Comparison of ENCODE assay signal across 15 cellular contexts in genomic region chr2:202774104-202774503, GRCh38.
"Had no signal": no experiment of that assay in that cellular context is flagged by ENCODE, and none has a peak within 500 bp of the region (broad histone marks: within the 10 kb centered on the region; RNA-seq: fewer than 3 reads in every experiment).

No MANE protein-coding gene starts in this region.

- H3K9me3 Mint-ChIP-seq: activated naive CD8-positive, alpha-beta T cell treated with anti-CD3 and anti-CD28 coated beads, Interleukin-2, amount 10 ng/mL, durations not matched to agents 7 days and 5 days; activated T-helper 17 cell treated with anti-CD3 and anti-CD28 coated beads, Interleukin-2, amount 50 U/mL, for 72 hours; naive thymus-derived CD4-positive, alpha-beta T cell; stimulated activated naive CD8-positive, alpha-beta T cell treated with anti-CD3 and anti-CD28 coated beads, Interleukin-15, Interleukin-2, amounts not matched to agents 100 ng/mL and 50 ng/mL, for 24 hours had no signal

- H3K4me3 ChIP-seq: lower lobe of right lung, right atrium auricular region, tibial artery had no signal

- H3K27ac Mint-ChIP-seq: activated naive CD8-positive, alpha-beta T cell treated with anti-CD3 and anti-CD28 coated beads, Interleukin-2, amount 10 ng/mL, durations not matched to agents 7 days and 5 days; activated T-helper 17 cell treated with anti-CD3 and anti-CD28 coated beads, Interleukin-2, amount 50 U/mL, for 72 hours; progenitor cell of endocrine pancreas; stimulated activated naive CD8-positive, alpha-beta T cell treated with anti-CD3 and anti-CD28 coated beads, Interleukin-15, Interleukin-2, amounts not matched to agents 100 ng/mL and 50 ng/mL, for 24 hours had no signal

- ATAC-seq: activated T-helper 17 cell treated with anti-CD3 and anti-CD28 coated beads, Interleukin-2, amount 50 U/mL, for 72 hours; lower lobe of right lung; naive thymus-derived CD4-positive, alpha-beta T cell had no signal

- H3K4me1 ChIP-seq: lower lobe of right lung, right atrium auricular region, tibial artery had no signal

- DNase-seq: activated naive CD4-positive, alpha-beta T cell treated with Interleukin-2 at 50 U/mL for 16 hours; activated naive CD8-positive, alpha-beta T cell treated with anti-CD3 and anti-CD28 coated beads, Interleukin-2, amount 10 ng/mL, durations not matched to agents 7 days and 5 days; activated T-cell treated with anti-CD3 and anti-CD28 coated beads, Interleukin-2, amount 50 U/mL, for 1 hour; cortex of kidney; foreskin fibroblast; kidney; lower lobe of right lung; naive thymus-derived CD4-positive, alpha-beta T cell; stimulated activated CD4-positive, alpha-beta T cell treated with anti-CD3 and anti-CD28 coated beads, Interleukin-4, amount 100 ng/mL, for 4 hours; substantia nigra; tibial artery had no signal

- H3K27ac ChIP-seq: lower lobe of right lung, right atrium auricular region, tibial artery had no signal

- H3K4me3 Mint-ChIP-seq: activated naive CD8-positive, alpha-beta T cell treated with anti-CD3 and anti-CD28 coated beads, Interleukin-2, amount 10 ng/mL, durations not matched to agents 7 days and 5 days; activated T-helper 17 cell treated with anti-CD3 and anti-CD28 coated beads, Interleukin-2, amount 50 U/mL, for 72 hours; stimulated activated naive CD8-positive, alpha-beta T cell treated with anti-CD3 and anti-CD28 coated beads, Interleukin-15, Interleukin-2, amounts not matched to agents 100 ng/mL and 50 ng/mL, for 24 hours had no signal

- H3K9me3 ChIP-seq: lower lobe of right lung, right atrium auricular region, tibial artery had no signal

- H3K4me1 Mint-ChIP-seq: activated T-helper 17 cell treated with anti-CD3 and anti-CD28 coated beads, Interleukin-2, amount 50 U/mL, for 72 hours had no signal

- H3K27me3 ChIP-seq: right atrium auricular region, tibial artery had no signal

- H3K27me3 Mint-ChIP-seq: activated naive CD8-positive, alpha-beta T cell treated with anti-CD3 and anti-CD28 coated beads, Interleukin-2, amount 10 ng/mL, durations not matched to agents 7 days and 5 days; activated T-helper 17 cell treated with anti-CD3 and anti-CD28 coated beads, Interleukin-2, amount 50 U/mL, for 72 hours; naive thymus-derived CD4-positive, alpha-beta T cell; progenitor cell of endocrine pancreas; stimulated activated naive CD8-positive, alpha-beta T cell treated with anti-CD3 and anti-CD28 coated beads, Interleukin-15, Interleukin-2, amounts not matched to agents 100 ng/mL and 50 ng/mL, for 24 hours had no signal
